In the genomic region with DNA sequence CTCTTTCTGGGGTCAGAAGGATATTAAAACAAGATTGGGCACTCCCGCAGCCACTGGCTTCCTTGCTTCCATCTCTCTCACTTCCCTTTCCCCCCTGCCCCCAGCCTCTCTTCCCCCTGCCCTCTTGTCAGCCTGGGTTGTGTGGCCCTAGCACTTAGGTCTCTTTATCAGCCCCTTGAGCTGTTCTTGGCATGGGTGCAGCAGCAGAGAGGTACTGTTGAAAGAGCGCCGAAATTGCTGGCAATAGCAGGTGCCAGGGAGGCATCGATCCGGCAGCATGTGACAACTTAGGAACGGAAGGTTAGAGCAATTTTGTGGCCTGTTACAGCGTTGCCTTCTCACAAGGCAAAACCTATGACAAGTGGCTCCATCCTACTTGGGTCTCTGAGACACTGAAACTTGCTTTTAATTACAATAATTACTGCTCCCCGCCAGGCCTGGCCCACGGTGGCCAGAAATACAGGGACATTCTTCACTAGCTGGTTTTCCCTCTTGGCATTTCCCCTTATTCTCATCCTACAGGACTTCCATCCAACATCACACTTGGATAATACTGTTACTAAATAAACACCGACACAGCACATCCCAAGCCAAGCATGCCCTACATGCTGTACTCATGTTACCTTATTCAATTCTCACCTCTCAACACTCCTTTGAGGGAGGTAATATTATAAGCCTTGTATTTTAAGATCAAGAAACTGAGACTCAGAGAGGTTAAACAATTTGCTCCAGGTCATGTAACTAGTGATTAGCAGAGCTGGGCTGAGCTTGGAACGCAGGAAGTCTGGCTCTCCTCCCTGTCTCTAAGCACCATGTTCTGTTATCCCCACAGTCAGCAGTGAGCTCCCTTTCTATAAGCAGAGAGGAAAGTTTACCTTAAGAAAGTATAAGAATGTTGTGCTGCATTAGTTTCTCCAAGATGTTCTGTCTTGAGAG, we compare ENCODE assay signal across 27 cellular contexts.
DNase-seq lines count a peak whose midpoint lies in the region; ATAC-seq and TF ChIP-seq lines count a peak whose summit lies in the region.
"Had no signal": no experiment of that assay in that cellular context is flagged by ENCODE, and none has a peak within 500 bp of the region (broad histone marks: within the 10 kb centered on the region; RNA-seq: fewer than 3 reads in every experiment).

No MANE protein-coding gene starts in this region.

- no peak overlapping the region for H2BK120ac ChIP-seq in neuronal stem cell (ENCODE audit: low read depth, low read length)

- no peaks in the 10 kb centered on the region for H3K9me2 ChIP-seq in GM23338 (ENCODE audit: insufficient read depth)

- H3F3A ChIP-seq in GM23338 (replicated peaks; ENCODE audit: low read depth) = no peaks in the 10 kb centered on the region

- H3K79me2 ChIP-seq in GM23338 (replicated peaks; ENCODE audit: insufficient read depth) = no peaks in the 10 kb centered on the region
- H3K79me2 ChIP-seq: hepatocyte had no signal

- no peak overlapping the region for H3K27ac Mint-ChIP-seq in GM23338
- no peak overlapping the region for H3K27ac Mint-ChIP-seq in activated naive CD8-positive, alpha-beta T cell treated with anti-CD3 and anti-CD28 coated beads for 36 hours
- H3K27ac Mint-ChIP-seq: activated CD8-positive, alpha-beta T cell treated with anti-CD3 and anti-CD28 coated beads for 36 hours; activated naive CD4-positive, alpha-beta T cell treated with anti-CD3 and anti-CD28 coated beads, Interleukin-2, amount 50 U/mL, for 72 hours; activated T-helper 17 cell treated with anti-CD3 and anti-CD28 coated beads, Interleukin-2, amount 50 U/mL, for 72 hours; CD14-positive monocyte; dendritic cell treated with granulocyte-macrophage colony-stimulating factor and Interleukin-4, amounts not matched to agents 40 ng/mL and 50 ng/mL, for 4 days; endodermal cell; HFFc6; mesothelial cell of epicardium; naive thymus-derived CD8-positive, alpha-beta T cell had no signal

- no peaks in the 10 kb centered on the region for H3K79me1 ChIP-seq in neuronal stem cell (ENCODE audit: low read depth, low read length)

- H3K27ac ChIP-seq in GM23338 (ENCODE audit: low read depth) (no peak overlapping the region), neuronal stem cell (replicated peaks; ENCODE audit: low read length) (no peak overlapping the region)
- H3K27ac ChIP-seq: foreskin keratinocyte, GM23248, hepatocyte, ovary, SK-N-MC, spleen, upper lobe of left lung had no signal

- H3K27me3 ChIP-seq in GM23338 (ENCODE audit: insufficient read depth) (no peaks in the 10 kb centered on the region), neuronal stem cell (ENCODE audit: control insufficient read depth in 3 of 3, insufficient read depth in 3 of 3, low read depth in 1 of 3, low read length in 3 of 3) (no peaks in the 10 kb centered on the region)
- H3K27me3 ChIP-seq: hepatocyte, ovary, spleen, upper lobe of left lung had no signal

- ATAC-seq in GM23338 = no peak
- peak; percentile 92 for ATAC-seq in left ventricle myocardium superior
- no peak for ATAC-seq in GM18502 (IDR thresholded peaks at IDR 0.05; ENCODE audit: poor library complexity, unreplicated experiment)
- ATAC-seq: activated CD8-positive, alpha-beta T cell treated with anti-CD3 and anti-CD28 coated beads for 36 hours; activated naive CD4-positive, alpha-beta T cell treated with anti-CD3 and anti-CD28 coated beads, Interleukin-2, amount 50 U/mL, for 72 hours; activated T-helper 17 cell treated with anti-CD3 and anti-CD28 coated beads, Interleukin-2, amount 50 U/mL, for 72 hours; naive thymus-derived CD8-positive, alpha-beta T cell had no signal

- H3K4ac ChIP-seq in neuronal stem cell (ENCODE audit: low read length) = no peak overlapping the region

- H3K27me3 Mint-ChIP-seq in GM23338 (ENCODE audit: insufficient read depth, low read depth, poor library complexity) = peaks cover 6% of the 10 kb centered on the region
- H3K27me3 Mint-ChIP-seq in activated naive CD8-positive, alpha-beta T cell treated with anti-CD3 and anti-CD28 coated beads for 36 hours = no peaks in the 10 kb centered on the region
- H3K27me3 Mint-ChIP-seq: activated CD8-positive, alpha-beta T cell treated with anti-CD3 and anti-CD28 coated beads for 36 hours; activated T-helper 17 cell treated with anti-CD3 and anti-CD28 coated beads, Interleukin-2, amount 50 U/mL, for 72 hours; dendritic cell treated with granulocyte-macrophage colony-stimulating factor and Interleukin-4, amounts not matched to agents 40 ng/mL and 50 ng/mL, for 4 days; naive thymus-derived CD8-positive, alpha-beta T cell had no signal

- H2BK12ac ChIP-seq in neuronal stem cell (ENCODE audit: low read length) = peak overlapping the region; percentile 24

- no peak overlapping the region for H3K4me2 ChIP-seq in GM23338
- no peak overlapping the region for H3K4me2 ChIP-seq in neuronal stem cell (ENCODE audit: insufficient read depth, low read length, poor library complexity, severe bottlenecking)
- H3K4me2 ChIP-seq: hepatocyte had no signal

- DNase-seq in GM23338 (ENCODE audit: low spot score) = no peak
- DNase-seq in NCI-H1105 treated with DMSO at 0.1 percent for 48 hours (lab: John Stamatoyannopoulos, UW) = peak; percentile 42
- DNase-seq in left ventricle myocardium superior = peak; percentile 65
- DNase-seq in neuronal stem cell (ENCODE audit: low spot score) = no peak
- no peak for DNase-seq in NCI-H2171 treated with DMSO at 0.1 percent for 48 hours (lab: John Stamatoyannopoulos, UW)
- no peak for DNase-seq in activated naive CD8-positive, alpha-beta T cell treated with anti-CD3 and anti-CD28 coated beads for 36 hours
- DNase-seq: activated CD4-positive, alpha-beta T cell treated with anti-CD3 and anti-CD28 coated beads for 1 hour; aorta; central memory CD4-positive, alpha-beta T cell; naive thymus-derived CD8-positive, alpha-beta T cell; ovary; spleen; T-helper 2 cell had no signal

- no peaks in the 10 kb centered on the region for H3K4me1 ChIP-seq in GM23338 (ENCODE audit: insufficient read depth)
- no peaks in the 10 kb centered on the region for H3K4me1 ChIP-seq in neuronal stem cell (ENCODE audit: control insufficient read depth in 2 of 2, insufficient read depth in 1 of 2, low read depth in 1 of 2, low read length in 2 of 2)
- H3K4me1 ChIP-seq: foreskin keratinocyte, spleen had no signal

- H2AFZ ChIP-seq in GM23338 (peak overlapping the region; percentile 56; the same call in 1 of the 2 replicates), neuronal stem cell (ENCODE audit: low read length) (no peak overlapping the region)
- H2AFZ ChIP-seq: GM23248, hepatocyte had no signal

- H3K4me3 ChIP-seq in GM23338 = no peak overlapping the region
- H3K4me3 ChIP-seq in neuronal stem cell (ENCODE audit: low read length in 2 of 2) = no peak overlapping the region
- H3K4me3 ChIP-seq: GM23248, hepatocyte, ovary, SK-N-MC, spleen, upper lobe of left lung had no signal

- H3K23ac ChIP-seq in neuronal stem cell (ENCODE audit: low read depth, low read length, poor library complexity) = no peak overlapping the region

- H3K36me3 Mint-ChIP-seq in GM23338 (ENCODE audit: low read depth) = no peaks in the 10 kb centered on the region
- H3K36me3 Mint-ChIP-seq in activated naive CD8-positive, alpha-beta T cell treated with anti-CD3 and anti-CD28 coated beads for 36 hours = no peaks in the 10 kb centered on the region
- H3K36me3 Mint-ChIP-seq: activated naive CD4-positive, alpha-beta T cell treated with anti-CD3 and anti-CD28 coated beads, Interleukin-2, amount 50 U/mL, for 72 hours; CD14-positive monocyte; mesothelial cell of epicardium; naive thymus-derived CD8-positive, alpha-beta T cell had no signal

- intact Hi-C loops in left ventricle myocardium superior (cut with micrococcal nuclease) = no loop called here

- no peak overlapping the region for H2AK5ac ChIP-seq in neuronal stem cell (ENCODE audit: low read depth, low read length)

- no peak overlapping the region for H2BK5ac ChIP-seq in neuronal stem cell (ENCODE audit: low read length)

- H2BK15ac ChIP-seq in neuronal stem cell (ENCODE audit: low read length) = no peak overlapping the region

- H3K4me3 Mint-ChIP-seq in GM23338 = no peak overlapping the region
- no peak overlapping the region for H3K4me3 Mint-ChIP-seq in activated naive CD8-positive, alpha-beta T cell treated with anti-CD3 and anti-CD28 coated beads for 36 hours
- H3K4me3 Mint-ChIP-seq: activated CD8-positive, alpha-beta T cell treated with anti-CD3 and anti-CD28 coated beads for 36 hours; activated T-helper 17 cell treated with anti-CD3 and anti-CD28 coated beads, Interleukin-2, amount 50 U/mL, for 72 hours; CD14-positive monocyte; dendritic cell treated with granulocyte-macrophage colony-stimulating factor and Interleukin-4, amounts not matched to agents 40 ng/mL and 50 ng/mL, for 4 days; endodermal cell; HFFc6; mesothelial cell of epicardium; naive thymus-derived CD8-positive, alpha-beta T cell had no signal

- H3K18ac ChIP-seq in neuronal stem cell (ENCODE audit: low read length) = peak overlapping the region; percentile 44

- no peaks in the 10 kb centered on the region for H3K9me3 Mint-ChIP-seq in GM23338
- no peaks in the 10 kb centered on the region for H3K9me3 Mint-ChIP-seq in activated naive CD8-positive, alpha-beta T cell treated with anti-CD3 and anti-CD28 coated beads for 36 hours
- H3K9me3 Mint-ChIP-seq: activated CD8-positive, alpha-beta T cell treated with anti-CD3 and anti-CD28 coated beads for 36 hours; dendritic cell treated with granulocyte-macrophage colony-stimulating factor and Interleukin-4, amounts not matched to agents 40 ng/mL and 50 ng/mL, for 4 days; endodermal cell; HFFc6 had no signal

- H4K8ac ChIP-seq in neuronal stem cell (ENCODE audit: low read depth, low read length) = no peak overlapping the region

- peaks cover 3% of the 10 kb centered on the region; the same call in 2 of the 3 replicates for H3K4me1 Mint-ChIP-seq in GM23338
- H3K4me1 Mint-ChIP-seq in activated naive CD8-positive, alpha-beta T cell treated with anti-CD3 and anti-CD28 coated beads for 36 hours = no peaks in the 10 kb centered on the region
- H3K4me1 Mint-ChIP-seq: activated T-helper 17 cell treated with anti-CD3 and anti-CD28 coated beads, Interleukin-2, amount 50 U/mL, for 72 hours; CD14-positive monocyte; naive thymus-derived CD8-positive, alpha-beta T cell had no signal

- no peak overlapping the region for H4K91ac ChIP-seq in neuronal stem cell (ENCODE audit: low read depth, low read length, poor library complexity)

- H3K9me3 ChIP-seq in neuronal stem cell (replicated peaks in 1 of 2; ENCODE audit: control insufficient read depth in 2 of 2, insufficient read depth in 1 of 2, low read depth in 1 of 2, low read length in 2 of 2) = no peaks in the 10 kb centered on the region
- H3K9me3 ChIP-seq: ovary, spleen, upper lobe of left lung had no signal

- H4K20me1 ChIP-seq in GM23338 (replicated peaks; ENCODE audit: insufficient read depth) = no peaks in the 10 kb centered on the region

- no peak overlapping the region for H3K9ac ChIP-seq in neuronal stem cell (ENCODE audit: low read depth, low read length, poor library complexity)
- H3K9ac ChIP-seq: GM23248 had no signal

- H3K14ac ChIP-seq in neuronal stem cell (ENCODE audit: low read length) = no peak overlapping the region

- WGBS in neuronal stem cell (ENCODE audit: extremely low coverage in 2 of 2, insufficient read length in 2 of 2, insufficient replicate concordance in 1 of 2), 2 donors = no CpG with 5 or more reads among the region's 11 CpGs

- H3K36me3 ChIP-seq in GM23338 (ENCODE audit: insufficient read depth) (no peaks in the 10 kb centered on the region), neuronal stem cell (replicated peaks in 1 of 2; ENCODE audit: control insufficient read depth in 2 of 2, insufficient read depth in 2 of 2, low read length in 2 of 2) (no peaks in the 10 kb centered on the region)
- H3K36me3 ChIP-seq: ovary, spleen, upper lobe of left lung had no signal

- TF ChIP-seq CTCF in GM23338 (conservative IDR thresholded peaks at IDR 0.05; ENCODE audit: low read depth in 2 of 2) = no peak

Comparison
In these comparisons a context has a peak if more than half of its experiments do, and no peak if none do; other contexts are left out.
1. DNase-seq: peak in NCI-H1105 treated with DMSO at 0.1 percent for 48 hours (single experiment) and left ventricle myocardium superior (single experiment); none in GM23338 (single experiment), neuronal stem cell (single experiment), NCI-H2171 treated with DMSO at 0.1 percent for 48 hours (single experiment) and activated naive CD8-positive, alpha-beta T cell treated with anti-CD3 and anti-CD28 coated beads for 36 hours (single experiment).